In genomic region chr17:68908045-68908444, GRCh38 we compare ENCODE assay signal across 13 cellular contexts. TPM values are rescaled to one million over a fixed set of nuclear protein-coding genes. Genes with fewer than 3 reads are reported as not detected.
DNase-seq lines count a peak whose midpoint lies in the region; ATAC-seq and TF ChIP-seq lines count a peak whose summit lies in the region.
"Had no signal": no experiment of that assay in that cellular context is flagged by ENCODE, and none has a peak within 500 bp of the region (broad histone marks: within the 10 kb centered on the region; RNA-seq: fewer than 3 reads in every experiment).

No MANE protein-coding gene starts in this region.

- TF ChIP-seq CTCF in heart right ventricle (IDR thresholded peaks at IDR 0.05) (no peak), vagina (IDR thresholded peaks at IDR 0.05) (no peak)

- H3K27me3 ChIP-seq in heart right ventricle = no peaks in the 10 kb centered on the region
- no peaks in the 10 kb centered on the region for H3K27me3 ChIP-seq in vagina

- peaks cover 41% of the 10 kb centered on the region for H3K4me1 Mint-ChIP-seq in dendritic cell treated with granulocyte-macrophage colony-stimulating factor and Interleukin-4, amounts not matched to agents 40 ng/mL and 50 ng/mL, for 4 days (ENCODE audit: low read depth)
- H3K4me1 Mint-ChIP-seq in activated CD8-positive, alpha-beta T cell treated with anti-CD3 and anti-CD28 coated beads, Interleukin-2, amount 10 ng/mL, durations not matched to agents 7 days and 5 days (ENCODE audit: low read depth) = no peaks in the 10 kb centered on the region

- H3K36me3 ChIP-seq in heart right ventricle (peaks cover 0 to 87% (median 8%) of the 10 kb centered on the region in 9 donors), vagina (no peaks in the 10 kb centered on the region)
- H3K36me3 ChIP-seq: HAP-1 had no signal

- peaks cover 2% of the 10 kb centered on the region for H3K27me3 Mint-ChIP-seq in dendritic cell treated with granulocyte-macrophage colony-stimulating factor and Interleukin-4, amounts not matched to agents 40 ng/mL and 50 ng/mL, for 4 days
- H3K27me3 Mint-ChIP-seq in activated CD8-positive, alpha-beta T cell treated with anti-CD3 and anti-CD28 coated beads, Interleukin-2, amount 10 ng/mL, durations not matched to agents 7 days and 5 days (ENCODE audit: low read depth) = no peaks in the 10 kb centered on the region

- H3K4me3 Mint-ChIP-seq in dendritic cell treated with granulocyte-macrophage colony-stimulating factor and Interleukin-4, amounts not matched to agents 40 ng/mL and 50 ng/mL, for 4 days = no peak overlapping the region
- no peak overlapping the region for H3K4me3 Mint-ChIP-seq in activated CD8-positive, alpha-beta T cell treated with anti-CD3 and anti-CD28 coated beads, Interleukin-2, amount 10 ng/mL, durations not matched to agents 7 days and 5 days

- H3K9me3 Mint-ChIP-seq in dendritic cell treated with granulocyte-macrophage colony-stimulating factor and Interleukin-4, amounts not matched to agents 40 ng/mL and 50 ng/mL, for 4 days = peaks cover 15% of the 10 kb centered on the region
- no peaks in the 10 kb centered on the region for H3K9me3 Mint-ChIP-seq in activated CD8-positive, alpha-beta T cell treated with anti-CD3 and anti-CD28 coated beads, Interleukin-2, amount 10 ng/mL, durations not matched to agents 7 days and 5 days (ENCODE audit: insufficient read depth)

- TF ChIP-seq POLR2A in vagina (IDR thresholded peaks at IDR 0.05) = no peak

- H3K4me3 ChIP-seq in heart right ventricle (no peak overlapping the region), vagina (no peak overlapping the region)
- H3K4me3 ChIP-seq: HAP-1 had no signal

- peaks cover 0 to under 1% (median 0%) of the 10 kb centered on the region in 11 donors for H3K9me3 ChIP-seq in heart right ventricle
- no peaks in the 10 kb centered on the region for H3K9me3 ChIP-seq in vagina
- H3K9me3 ChIP-seq: HAP-1 had no signal

- H3K36me3 Mint-ChIP-seq in dendritic cell treated with granulocyte-macrophage colony-stimulating factor and Interleukin-4, amounts not matched to agents 40 ng/mL and 50 ng/mL, for 4 days (ENCODE audit: low read depth) = peaks cover 12% of the 10 kb centered on the region
- no peaks in the 10 kb centered on the region for H3K36me3 Mint-ChIP-seq in activated CD8-positive, alpha-beta T cell treated with anti-CD3 and anti-CD28 coated beads, Interleukin-2, amount 10 ng/mL, durations not matched to agents 7 days and 5 days (ENCODE audit: low read depth)

- H3K27ac Mint-ChIP-seq in dendritic cell treated with granulocyte-macrophage colony-stimulating factor and Interleukin-4, amounts not matched to agents 40 ng/mL and 50 ng/mL, for 4 days = peak overlapping the region; percentile 87
- no peak overlapping the region for H3K27ac Mint-ChIP-seq in activated CD8-positive, alpha-beta T cell treated with anti-CD3 and anti-CD28 coated beads, Interleukin-2, amount 10 ng/mL, durations not matched to agents 7 days and 5 days

- CTCF ChIA-PET in activated CD8-positive, alpha-beta T cell treated with anti-CD3 and anti-CD28 coated beads, Interleukin-2, amount 10 ng/mL, durations not matched to agents 7 days and 5 days (lab: Charles Lee) = no interaction called here

- no peak for DNase-seq in heart right ventricle
- DNase-seq in Right ventricle myocardium superior = no peak
- no peak for DNase-seq in vagina (ENCODE audit: extremely low spot score in 2 of 2)
- no peak for DNase-seq in amniotic stem cell (lab: John Stamatoyannopoulos, UW)
- DNase-seq in NCI-H1092 (lab: John Stamatoyannopoulos, UW) = no peak
- no peak for DNase-seq in activated CD8-positive, alpha-beta T cell treated with anti-CD3 and anti-CD28 coated beads, Interleukin-2, amount 10 ng/mL, durations not matched to agents 7 days and 5 days
- DNase-seq: activated CD4-positive, CD25-positive, alpha-beta regulatory T cell; OCI-M1; trophoblast cell had no signal

- intact Hi-C loops in heart right ventricle (cut with DNase I) = loop anchor here in 2 of 10 donors (5.0 to 10.0 kb wide), 2 partner anchors 41 to 123 kb away; no protein-coding TSS in a partner anchor
- intact Hi-C loops in Right ventricle myocardium superior (cut with DNase I) = no loop called here
- intact Hi-C loops in dendritic cell treated with granulocyte-macrophage colony-stimulating factor and Interleukin-4, amounts not matched to agents 40 ng/mL and 50 ng/mL, for 4 days (cut with micrococcal nuclease) = no loop called here
- intact Hi-C loops in vagina (cut with DNase I) = no loop called here

- WGBS in heart right ventricle, 2 donors = 82 to 84% methylated on average over 2 of the region's 2 CpGs

- POLR2A ChIA-PET in activated CD8-positive, alpha-beta T cell treated with anti-CD3 and anti-CD28 coated beads, Interleukin-2, amount 10 ng/mL, durations not matched to agents 7 days and 5 days (lab: Charles Lee) = no interaction called here

- ATAC-seq in heart right ventricle (no peak), Right ventricle myocardium superior (ENCODE audit: poor library complexity) (no peak), HG03095 (IDR thresholded peaks at IDR 0.05; ENCODE audit: unreplicated experiment) (peak; percentile 46)
- ATAC-seq in activated CD8-positive, alpha-beta T cell treated with anti-CD3 and anti-CD28 coated beads, Interleukin-2, amount 10 ng/mL, durations not matched to agents 7 days and 5 days = no peak

- peak overlapping the region in 7 of 10 donors; percentile 7 to 82 (median 59) for H3K27ac ChIP-seq in heart right ventricle
- H3K27ac ChIP-seq in vagina = peak overlapping the region; percentile 49

- H3K4me1 ChIP-seq in heart right ventricle (peaks cover 0 to 33% (median 12%) of the 10 kb centered on the region in 9 donors), vagina (peaks cover 23% of the 10 kb centered on the region)
- H3K4me1 ChIP-seq: HAP-1 had no signal

RNA-seq across cellular contexts. Expression of gene ABCA8, which starts 47.1 kb away (rescaled TPM):
- total RNA-seq in heart right ventricle (10 to 100 TPM; 21.5 to 93.0 (median 35.7) TPM), Right ventricle myocardium superior (52.9 TPM), vagina (75.9 TPM)
- 10 to 100 TPM; 10.1 to 46.6 TPM for polyA plus RNA-seq in heart right ventricle
- not detected for total RNA-seq in activated CD8-positive, alpha-beta T cell treated with anti-CD3 and anti-CD28 coated beads, Interleukin-2, amount 10 ng/mL, durations not matched to agents 7 days and 5 days
- total RNA-seq: Daoy had no signal

Comparison
In these comparisons a context has a peak if more than half of its experiments do, and no peak if none do; other contexts are left out.
1. RNA of gene ABCA8, which starts 47.1 kb away (total RNA-seq): 75.9 TPM in vagina (single experiment), 52.9 TPM in Right ventricle myocardium superior (single experiment) and 21.5 to 93.0 TPM in heart right ventricle; not detected in activated CD8-positive, alpha-beta T cell treated with anti-CD3 and anti-CD28 coated beads, Interleukin-2, amount 10 ng/mL, durations not matched to agents 7 days and 5 days; every median in the first group is over 10 times any median in the second.